Comparison of ENCODE assay signal across 8 cellular contexts in genomic region chr4:165464813-165465381, GRCh38.
DNase-seq lines count a peak whose midpoint lies in the region; ATAC-seq and TF ChIP-seq lines count a peak whose summit lies in the region.

No MANE protein-coding gene starts in this region.

- no peaks in the 10 kb centered on the region for H3K36me3 Mint-ChIP-seq in natural killer cell

- TF ChIP-seq CTCF in epithelial cell of proximal tubule (conservative IDR thresholded peaks at IDR 0.05; ENCODE audit: low read depth, low read length) (peak; percentile 80), natural killer cell (IDR thresholded peaks at IDR 0.05) (peak; percentile 89)

- ATAC-seq in GM21529 (IDR thresholded peaks at IDR 0.05; ENCODE audit: unreplicated experiment), result peak; percentile 77
- peak; percentile 57 to 64 (median 64) for ATAC-seq in natural killer cell

- no peak overlapping the region for H3K27ac Mint-ChIP-seq in natural killer cell

- peak; percentile 10 for DNase-seq in activated CD4-positive, alpha-beta T cell treated with anti-CD3 and anti-CD28 coated beads for 48 hours
- DNase-seq in activated CD4-positive, alpha-beta T cell treated with anti-CD3 and anti-CD28 coated beads, Interleukin-2, amount 50 U/mL, for 4 hours, result no peak
- DNase-seq in KG1 (lab: John Stamatoyannopoulos, UW), result peak; percentile 0
- DNase-seq in SK-N-DZ (ENCODE audit: low spot score), result peak; percentile 25
- DNase-seq in epithelial cell of proximal tubule (ENCODE audit: low read depth), result no peak
- no peak for DNase-seq in natural killer cell
- no peak for DNase-seq in NCI-H1048 (lab: John Stamatoyannopoulos, UW)

- H3K4me3 Mint-ChIP-seq in natural killer cell, result no peak overlapping the region

- no peak overlapping the region for H3K4me3 ChIP-seq in epithelial cell of proximal tubule (ENCODE audit: low read depth, low read length)

- intact Hi-C loops in natural killer cell (cut with micrococcal nuclease), result loop anchor here (1.0 to 10.0 kb wide), 2 partner anchors 110 to 334 kb away; no protein-coding TSS in a partner anchor

- H3K27me3 Mint-ChIP-seq in natural killer cell (ENCODE audit: low read depth in 2 of 2), result no peaks in the 10 kb centered on the region

- no peaks in the 10 kb centered on the region for H3K4me1 Mint-ChIP-seq in natural killer cell

- H3K9me3 Mint-ChIP-seq in natural killer cell, result no peaks in the 10 kb centered on the region

Comparison
In these comparisons a context has a peak if more than half of its experiments do, and no peak if none do; other contexts are left out.
1. DNase-seq: peak in activated CD4-positive, alpha-beta T cell treated with anti-CD3 and anti-CD28 coated beads for 48 hours (single experiment), KG1 (single experiment) and SK-N-DZ (single experiment); none in activated CD4-positive, alpha-beta T cell treated with anti-CD3 and anti-CD28 coated beads, Interleukin-2, amount 50 U/mL, for 4 hours (0 of 2), epithelial cell of proximal tubule (single experiment), natural killer cell (single experiment) and NCI-H1048 (single experiment).